13 cellular contexts compared by ENCODE assay signal in genomic region chr9:134606951-134607733, GRCh38. TPM values are rescaled to one million over a fixed set of nuclear protein-coding genes. Genes with fewer than 3 reads are reported as not detected.
DNase-seq lines count a peak whose midpoint lies in the region; ATAC-seq, FAIRE-seq and TF ChIP-seq lines count a peak whose summit lies in the region.
"Had no signal": no experiment of that assay in that cellular context is flagged by ENCODE, and none has a peak within 500 bp of the region (broad histone marks: within the 10 kb centered on the region; RNA-seq: fewer than 3 reads in every experiment).

No MANE protein-coding gene starts in this region.

- H3K9me3 ChIP-seq in endothelial cell of umbilical vein (replicated peaks; ENCODE audit: control insufficient read depth, insufficient read depth, low read length) (peaks cover 3% of the 10 kb centered on the region), uterus (peaks cover 0 to 4% of the 10 kb centered on the region in 2 donors)

- no peak overlapping the region for H2AFZ ChIP-seq in endothelial cell of umbilical vein (ENCODE audit: low read depth, low read length)
- H2AFZ ChIP-seq: hepatocyte had no signal

- CTCF ChIA-PET in endothelial cell of umbilical vein (lab: Charles Lee), result no interaction called here

- no peak for FAIRE-seq in endothelial cell of umbilical vein (lab: Jason Lieb, UNC)

- H3K27me3 ChIP-seq in endothelial cell of umbilical vein (ENCODE audit: control insufficient read depth in 2 of 2, insufficient read depth in 2 of 2, low read length in 2 of 2), result no peaks in the 10 kb centered on the region
- no peaks in the 10 kb centered on the region for H3K27me3 ChIP-seq in uterus
- H3K27me3 ChIP-seq: hepatocyte had no signal

- no peak overlapping the region for H3K27ac ChIP-seq in endothelial cell of umbilical vein (ENCODE audit: insufficient read depth, low read depth, low read length)
- H3K27ac ChIP-seq in uterus, result no peak overlapping the region
- H3K27ac ChIP-seq: C4-2B, hepatocyte had no signal

- BruUV-seq in endothelial cell of umbilical vein (replicated peaks; lab: Mats Ljungman, UMichigan), result no TSS peak

- intact Hi-C loops in endothelial cell of umbilical vein (cut with micrococcal nuclease) (no loop called here), uterus (cut with DNase I; ENCODE audit: low total_unique reads) (no loop called here)

- no peaks in the 10 kb centered on the region for H4K20me1 ChIP-seq in endothelial cell of umbilical vein (replicated peaks; ENCODE audit: control insufficient read depth, extremely low read depth, insufficient read depth, low read length)

- POLR2A ChIA-PET in endothelial cell of umbilical vein (lab: Charles Lee), result no interaction called here

- DNase-seq in stimulated activated CD4-positive, alpha-beta T cell treated with anti-CD3 and anti-CD28 coated beads, Interleukin-15, amount 100 ng/mL, for 24 hours, result peak; percentile 33
- no peak for DNase-seq in stimulated activated CD4-positive, alpha-beta T cell treated with anti-CD3 and anti-CD28 coated beads, Interleukin-4, amount 100 ng/mL, for 4 hours
- DNase-seq in RKO (ENCODE audit: low spot score), result peak; percentile 15
- DNase-seq in endothelial cell of umbilical vein (ENCODE audit: low read depth, low spot score), result peak; percentile 28
- peak; percentile 6 to 18 for DNase-seq in uterus
- DNase-seq in nucleus accumbens (lab: John Stamatoyannopoulos, UW), result no peak
- DNase-seq in NCI-H2196 treated with DMSO at 0.1 percent for 48 hours (lab: John Stamatoyannopoulos, UW; ENCODE audit: unreplicated experiment), result no peak
- DNase-seq: anterior cingulate cortex, midbrain, NCI-H1694 treated with DMSO at 0.1 percent for 48 hours had no signal

- H3K4me2 ChIP-seq in endothelial cell of umbilical vein (ENCODE audit: insufficient read depth, low read length), result no peak overlapping the region
- H3K4me2 ChIP-seq: hepatocyte had no signal

- H3K36me3 ChIP-seq in endothelial cell of umbilical vein (ENCODE audit: control insufficient read depth in 2 of 2, extremely low read depth in 1 of 2, insufficient read depth in 2 of 2, low read length in 2 of 2), result no peaks in the 10 kb centered on the region
- H3K36me3 ChIP-seq in uterus, result no peaks in the 10 kb centered on the region

- no peaks in the 10 kb centered on the region for H3K9me1 ChIP-seq in endothelial cell of umbilical vein (replicated peaks; ENCODE audit: control insufficient read depth, extremely low read depth, insufficient read depth, low read length)

- H3K4me3 ChIP-seq in endothelial cell of umbilical vein (replicated peaks in 1 of 3; ENCODE audit: insufficient read depth in 1 of 3, low read depth in 1 of 3, low read length in 3 of 3) (no peak overlapping the region), uterus (no peak overlapping the region)
- H3K4me3 ChIP-seq: hepatocyte had no signal

- peaks cover 12% of the 10 kb centered on the region for H3K4me1 ChIP-seq in endothelial cell of umbilical vein (ENCODE audit: control insufficient read depth, extremely low read depth, insufficient read depth, low read length)
- H3K4me1 ChIP-seq in uterus, result no peaks in the 10 kb centered on the region

- H3K9ac ChIP-seq in endothelial cell of umbilical vein (replicated peaks; ENCODE audit: extremely low read depth, insufficient read depth, low read length), result no peak overlapping the region

- no peaks in the 10 kb centered on the region for H3K79me2 ChIP-seq in endothelial cell of umbilical vein (ENCODE audit: control insufficient read depth, insufficient read depth, low read length)
- H3K79me2 ChIP-seq: hepatocyte had no signal

- no peak for TF ChIP-seq CTCF in endothelial cell of umbilical vein (IDR thresholded peaks at IDR 0.05; ENCODE audit: extremely low read depth in 1 of 2, insufficient read depth in 1 of 2, low read depth in 1 of 2, low read length in 2 of 2)
- no peak for TF ChIP-seq CTCF in uterus (IDR thresholded peaks at IDR 0.05)

- dilution Hi-C loops in endothelial cell of umbilical vein (cut with MboI; ENCODE audit: extremely low pct_ligation_motif_present, low sequenced_read_pairs), result no loop called here

- TF ChIP-seq POLR2A in endothelial cell of umbilical vein (IDR thresholded peaks at IDR 0.05; ENCODE audit: low read depth, low read length) (no peak), uterus (IDR thresholded peaks at IDR 0.05) (no peak)

- no peak for ATAC-seq in GM18502 (IDR thresholded peaks at IDR 0.05; ENCODE audit: poor library complexity, unreplicated experiment)

TF ChIP-seq in endothelial cell of umbilical vein, 7 proteins besides CTCF, POLR2A, EP300 and RAD21:
- TF ChIP-seq MAX (IDR thresholded peaks at IDR 0.05; ENCODE audit: insufficient read depth, insufficient read length), result no peak
- no peak for TF ChIP-seq GATA2 (IDR thresholded peaks at IDR 0.05; ENCODE audit: insufficient read depth, insufficient read length, low read depth, low read length)
- TF ChIP-seq EZH2 (IDR thresholded peaks at IDR 0.05; ENCODE audit: borderline replicate concordance, low read depth, low read length, severe bottlenecking), result no peak
- no peak for TF ChIP-seq JUN (IDR thresholded peaks at IDR 0.05; ENCODE audit: borderline replicate concordance, insufficient read depth, insufficient read length, low read depth)
- TF ChIP-seq POLR2AphosphoS5 (IDR thresholded peaks at IDR 0.05; ENCODE audit: insufficient read depth, low read depth, low read length), result no peak
- no peak for TF ChIP-seq MYC (IDR thresholded peaks at IDR 0.05; ENCODE audit: low read depth, low read length)
- TF ChIP-seq FOS (IDR thresholded peaks at IDR 0.05; ENCODE audit: borderline replicate concordance, insufficient read depth, low read length), result no peak

RNA-seq across cellular contexts. Expression of gene COL5A1, which starts 34.5 kb away (rescaled TPM):
- total RNA-seq in endothelial cell of umbilical vein, result 164 and 175 TPM in 2 replicates
- polyA plus RNA-seq in endothelial cell of umbilical vein, result 97.4 and 102 TPM in 2 replicates
- polyA plus RNA-seq in endothelial cell of umbilical vein (2011; cell fraction: cytosol; rRNA removed), result 104 and 105 TPM in 2 replicates
- 264 and 309 TPM in 2 replicates for polyA plus RNA-seq in endothelial cell of umbilical vein (2011; cell fraction: nucleus; rRNA removed)
- polyA plus RNA-seq in endothelial cell of umbilical vein (2012), result 168 and 382 TPM in 2 replicates
- 111 and 113 TPM in 2 replicates for polyA minus RNA-seq in endothelial cell of umbilical vein
- polyA minus RNA-seq in endothelial cell of umbilical vein (2011; cell fraction: cytosol; rRNA and poly(A)+ RNA removed), result 29.8 TPM
- polyA minus RNA-seq in endothelial cell of umbilical vein (2011; cell fraction: nucleus; rRNA and poly(A)+ RNA removed), result 81.2 and 123 TPM in 2 replicates
- 100 to 1,000 TPM in 2 of 4 donors, 10 to 100 TPM in 2; 21.2 to 604 (median 129) TPM for total RNA-seq in uterus

Comparison
In these comparisons a context has a peak if more than half of its experiments do, and no peak if none do; other contexts are left out.
1. DNase-seq: peak in stimulated activated CD4-positive, alpha-beta T cell treated with anti-CD3 and anti-CD28 coated beads, Interleukin-15, amount 100 ng/mL, for 24 hours (single experiment), RKO (single experiment), endothelial cell of umbilical vein (single experiment) and uterus (2 of 2); none in stimulated activated CD4-positive, alpha-beta T cell treated with anti-CD3 and anti-CD28 coated beads, Interleukin-4, amount 100 ng/mL, for 4 hours (0 of 2), nucleus accumbens (0 of 56) and NCI-H2196 treated with DMSO at 0.1 percent for 48 hours (single experiment).